Comparison of ENCODE assay signal across 20 cellular contexts in the genomic region with DNA sequence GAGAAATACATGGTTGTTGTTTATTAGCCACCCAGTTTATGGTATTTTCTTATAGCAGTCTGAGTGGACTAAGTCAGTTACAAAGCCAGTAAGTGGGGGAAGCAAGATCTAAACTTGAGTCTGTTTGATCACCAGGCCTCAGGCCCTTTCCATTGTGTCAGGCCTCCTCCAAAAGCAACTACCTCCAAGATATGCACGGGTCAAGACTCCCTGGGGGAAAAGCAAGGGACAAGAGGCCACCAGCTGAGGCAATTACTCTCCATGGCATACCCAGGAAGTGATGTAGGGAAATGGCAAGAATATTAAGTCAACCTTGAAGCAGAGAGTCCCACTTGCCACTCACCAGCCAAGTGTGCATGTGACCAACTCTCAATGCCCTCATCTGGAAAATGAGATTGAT. TPM values are rescaled to one million over a fixed set of nuclear protein-coding genes. Genes with fewer than 3 reads are reported as not detected.
DNase-seq lines count a peak whose midpoint lies in the region; ATAC-seq, FAIRE-seq and TF ChIP-seq lines count a peak whose summit lies in the region.
"Had no signal": no experiment of that assay in that cellular context is flagged by ENCODE, and none has a peak within 500 bp of the region (broad histone marks: within the 10 kb centered on the region; RNA-seq: fewer than 3 reads in every experiment).

No MANE protein-coding gene starts in this region.

- H3K27ac ChIP-seq in neural progenitor cell, result no peak overlapping the region

- peaks cover 2% of the 10 kb centered on the region for H3K27me3 Mint-ChIP-seq in neural progenitor cell (ENCODE audit: insufficient read depth, low read depth)

- no peaks in the 10 kb centered on the region for H3K36me3 ChIP-seq in neural progenitor cell

- H3F3A ChIP-seq in neural progenitor cell (ENCODE audit: low read depth), result peaks cover 15% of the 10 kb centered on the region

- H3K4me1 ChIP-seq in neural progenitor cell, result peaks cover 18% of the 10 kb centered on the region

- no peak overlapping the region for H3K4me3 Mint-ChIP-seq in neural progenitor cell
- H3K4me3 Mint-ChIP-seq: CD4-positive, alpha-beta memory T cell; GM23338; H9; HFFc6 had no signal

- FAIRE-seq in urothelium cell line (lab: Jason Lieb, UNC), result peak; percentile 44
- FAIRE-seq: G401.6, GM12878, GM18507 had no signal

- H4K20me1 ChIP-seq in neural progenitor cell (ENCODE audit: low read depth), result no peaks in the 10 kb centered on the region

- no peaks in the 10 kb centered on the region for H3K79me2 ChIP-seq in neural progenitor cell (ENCODE audit: low read depth)

- no peak overlapping the region for H3K4me2 ChIP-seq in neural progenitor cell
- H3K4me2 ChIP-seq: GM23338 had no signal

- H3K27ac Mint-ChIP-seq in neural progenitor cell, result peak overlapping the region; percentile 81
- H3K27ac Mint-ChIP-seq: GM23338, H9, HFFc6 had no signal

- DNase-seq in NCI-H69 (lab: John Stamatoyannopoulos, UW) (peak; percentile 14), neural progenitor cell (ENCODE audit: low spot score) (no peak), urothelium cell line (ENCODE audit: low spot score) (no peak), NCI-H1436 treated with DMSO at 0.1 percent for 48 hours (lab: John Stamatoyannopoulos, UW) (no peak), islet precursor cell (no peak)
- DNase-seq in stimulated activated CD4-positive, alpha-beta T cell treated with anti-CD3 and anti-CD28 coated beads, Interleukin-2, amount 100 ng/mL, for 24 hours, result no peak
- DNase-seq: Calu3; CD4-positive, alpha-beta memory T cell; COR-L47; DMS53; DMS79 treated with DMSO at 0.1 percent for 48 hours; H9; HFFc6 had no signal

- peaks cover 44% of the 10 kb centered on the region for H3K4me1 Mint-ChIP-seq in neural progenitor cell
- H3K4me1 Mint-ChIP-seq: CD4-positive, alpha-beta memory T cell had no signal

- H3K27me3 ChIP-seq in neural progenitor cell, result no peaks in the 10 kb centered on the region

- peaks cover 3% of the 10 kb centered on the region for H3K9me3 Mint-ChIP-seq in neural progenitor cell
- H3K9me3 Mint-ChIP-seq: H9 had no signal

- ATAC-seq in HG02610 (IDR thresholded peaks at IDR 0.05; ENCODE audit: unreplicated experiment) (peak; percentile 11), GM21515 (IDR thresholded peaks at IDR 0.05; ENCODE audit: unreplicated experiment) (no peak)
- ATAC-seq: GM23338, HCT116 had no signal

- no peak overlapping the region for H3K4me3 ChIP-seq in neural progenitor cell
- H3K4me3 ChIP-seq: GM12878, GM23338 had no signal

- H3K9me3 ChIP-seq in neural progenitor cell (ENCODE audit: low read depth), result no peaks in the 10 kb centered on the region

- no peak overlapping the region for H2AFZ ChIP-seq in neural progenitor cell (replicated peaks)
- H2AFZ ChIP-seq: GM23338 had no signal

- no peaks in the 10 kb centered on the region for H3K36me3 Mint-ChIP-seq in neural progenitor cell

- TF ChIP-seq CTCF in neural progenitor cell (IDR thresholded peaks at IDR 0.05), result no peak

- no peak overlapping the region for H3K9ac ChIP-seq in neural progenitor cell

RNA-seq across cellular contexts. Expression of a gene that starts 28.6 kb away (rescaled TPM):
- total RNA-seq in neural progenitor cell (ENCODE audit: low replicate concordance), result 35.7 and 59.3 TPM in 2 replicates
